ENCODE assay signal across 8 cellular contexts in genomic region chr11:36500315-36500721, GRCh38. TPM values are rescaled to one million over a fixed set of nuclear protein-coding genes. Genes with fewer than 3 reads are reported as not detected.
A peak's percentile ranks its signal among the peaks of the same experiment; 100 is the strongest.
DNase-seq lines count a peak whose midpoint lies in the region; ATAC-seq and TF ChIP-seq lines count a peak whose summit lies in the region.

No MANE protein-coding gene starts in this region.

- H3K4me1 Mint-ChIP-seq in CD14-positive monocyte (peaks cover 21% of the 10 kb centered on the region), T-helper 17 cell (peaks cover 30% of the 10 kb centered on the region)

- ATAC-seq in GM19372 (IDR thresholded peaks at IDR 0.05; ENCODE audit: low read depth, unreplicated experiment) (peak; percentile 90), HG03342 (IDR thresholded peaks at IDR 0.05; ENCODE audit: unreplicated experiment) (peak; percentile 99), T-helper 17 cell (no peak), left ventricle myocardium superior (peak; percentile 96)

- H3K36me3 Mint-ChIP-seq in CD14-positive monocyte, result peaks cover 59 to 74% of the 10 kb centered on the region in 2 donors
- peaks cover 6% of the 10 kb centered on the region for H3K36me3 Mint-ChIP-seq in T-helper 17 cell (ENCODE audit: low read depth)

- DNase-seq in CD14-positive monocyte (ENCODE audit: low spot score) (no peak), T-helper 17 cell (no peak), left ventricle myocardium superior (no peak), stromal cell of bone marrow (ENCODE audit: low read depth) (peak; percentile 87), ureter (ENCODE audit: low spot score) (no peak), NCI-H2029 (lab: John Stamatoyannopoulos, UW) (no peak)

- no peaks in the 10 kb centered on the region for H3K9me3 ChIP-seq in T-helper 17 cell (ENCODE audit: control insufficient read depth, low read length, poor library complexity, severe bottlenecking)

- H3K27me3 Mint-ChIP-seq in CD14-positive monocyte (ENCODE audit: low read depth in 3 of 3) (no peaks in the 10 kb centered on the region), T-helper 17 cell (no peaks in the 10 kb centered on the region)

- H3K4me3 Mint-ChIP-seq in CD14-positive monocyte, result no peak overlapping the region
- H3K4me3 Mint-ChIP-seq in T-helper 17 cell, result no peak overlapping the region

- H3K27ac Mint-ChIP-seq in CD14-positive monocyte (peak overlapping the region in 4 of 7 donors; percentile 15 to 81 (median 37)), T-helper 17 cell (peak overlapping the region; percentile 73)

- TF ChIP-seq CTCF in CD14-positive monocyte (IDR thresholded peaks at IDR 0.05), result no peak

- H3K9me3 Mint-ChIP-seq in CD14-positive monocyte, result no peaks in the 10 kb centered on the region

- intact Hi-C loops in CD14-positive monocyte (cut with micrococcal nuclease) (no loop called here), left ventricle myocardium superior (cut with micrococcal nuclease) (loop anchor here (5.0 kb wide), 1 partner anchor 122 kb away; no protein-coding TSS in a partner anchor)

RNA-seq across cellular contexts. Expression of gene TRAF6, which starts 9.8 kb away (rescaled TPM):
- 1 to 10 TPM; 5.5 to 7.3 TPM for polyA plus RNA-seq in CD14-positive monocyte
- 10 to 100 TPM; 20.2 to 26.2 TPM for total RNA-seq in T-helper 17 cell
- 11.6 TPM for total RNA-seq in left ventricle myocardium superior
- total RNA-seq in ureter, result 16.9 TPM
